8 cellular contexts compared by ENCODE assay signal in the genomic region with DNA sequence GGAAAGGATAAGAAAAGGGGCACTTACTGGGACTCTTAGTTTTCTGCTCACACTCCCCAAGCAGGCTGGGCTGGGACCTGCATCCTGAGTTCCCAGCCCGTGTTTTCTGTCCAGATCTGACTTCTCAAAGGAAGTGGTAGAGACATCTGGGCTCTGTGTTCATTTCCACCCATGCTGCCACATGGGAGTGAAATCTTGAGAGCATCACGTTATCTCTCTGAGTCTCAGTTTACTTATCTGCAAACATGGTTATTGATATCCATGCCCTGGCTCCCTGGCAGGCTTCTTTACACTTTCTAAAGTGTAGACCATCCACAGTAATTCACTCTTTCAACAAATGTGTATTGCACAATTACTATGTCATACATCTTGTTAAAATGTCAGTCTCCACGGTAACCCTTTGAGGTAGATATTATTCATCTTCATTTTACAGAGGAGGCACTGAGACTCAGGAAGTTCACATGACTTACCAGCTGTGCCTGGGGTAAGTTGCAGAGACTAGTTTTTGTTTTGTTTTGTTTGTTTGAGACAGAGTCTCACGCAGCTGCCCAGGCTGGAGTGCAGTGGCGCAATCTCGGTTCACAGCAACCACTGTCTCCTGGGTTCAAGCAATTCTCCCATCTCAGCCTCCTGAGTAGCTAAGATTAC. TPM values are rescaled to one million over a fixed set of nuclear protein-coding genes. Genes with fewer than 3 reads are reported as not detected.
DNase-seq lines count a peak whose midpoint lies in the region; ATAC-seq and TF ChIP-seq lines count a peak whose summit lies in the region.

No MANE protein-coding gene starts in this region.

- H3K36me3 Mint-ChIP-seq in brain (no peaks in the 10 kb centered on the region), progenitor cell of endocrine pancreas (ENCODE audit: insufficient read depth) (no peaks in the 10 kb centered on the region)

- H3K27ac ChIP-seq in OCI-LY7 (ENCODE audit: low read depth, low read length, poor library complexity, severe bottlenecking) (peak overlapping the region; percentile 43), ascending aorta (no peak overlapping the region)

- ATAC-seq in GM21619 (IDR thresholded peaks at IDR 0.05; ENCODE audit: unreplicated experiment): peak; percentile 46
- no peak for ATAC-seq in GM18498 (IDR thresholded peaks at IDR 0.05; ENCODE audit: unreplicated experiment)

- POLR2A ChIA-PET in BJ (lab: Charles Lee): no interaction called here
- POLR2A ChIA-PET in OCI-LY7 (lab: Charles Lee): interaction anchor here (0.7 to 1.8 kb wide), 5 partner anchors 10 to 129 kb away, joined by 3 to 11 read pairs (median 4); a partner anchor contains a TSS

- H3K4me1 ChIP-seq in OCI-LY7 (ENCODE audit: insufficient read depth, low read length, poor library complexity, severe bottlenecking): peaks cover 25% of the 10 kb centered on the region
- H3K4me1 ChIP-seq in ascending aorta: peaks cover 13 to 21% of the 10 kb centered on the region in 2 donors

- H3K9me3 ChIP-seq in OCI-LY7 (ENCODE audit: low read length) (no peaks in the 10 kb centered on the region), ascending aorta (no peaks in the 10 kb centered on the region)

- H3K27me3 ChIP-seq in BJ (ENCODE audit: control insufficient read depth, insufficient read depth, low read length): 0 out of 2 replicates have a peak, but pooled peaks cover 2% of the 10 kb centered on the region
- no peaks in the 10 kb centered on the region for H3K27me3 ChIP-seq in ascending aorta

- H3K9me3 Mint-ChIP-seq in brain (peaks cover 0 to 5% (median 0%) of the 10 kb centered on the region in 5 experiments), progenitor cell of endocrine pancreas (ENCODE audit: low read depth) (no peaks in the 10 kb centered on the region)

- H4K20me1 ChIP-seq in OCI-LY7 (ENCODE audit: insufficient read depth, low read length): no peaks in the 10 kb centered on the region

- peaks cover 7% of the 10 kb centered on the region for H3K79me2 ChIP-seq in OCI-LY7 (ENCODE audit: insufficient read depth, low read depth, low read length)

- no TSS peak for BruUV-seq in OCI-LY7 (replicated peaks; lab: Mats Ljungman, UMichigan)

- intact Hi-C loops in OCI-LY7 (cut with micrococcal nuclease; ENCODE audit: unreplicated experiment): no loop called here
- intact Hi-C loops in ascending aorta (cut with DNase I): no loop called here

- CTCF ChIA-PET in BJ (lab: Yijun Ruan, JAX): interaction anchor here (1.3 kb wide), 1 partner anchor 119 kb away, joined by 5 read pairs; no protein-coding TSS in a partner anchor
- CTCF ChIA-PET in OCI-LY7 (lab: Charles Lee; ENCODE audit: unreplicated experiment): no interaction called here

- H3K4me2 ChIP-seq in OCI-LY7 (ENCODE audit: low read length): peak overlapping the region; percentile 48

- H3K4me3 ChIP-seq in BJ (ENCODE audit: low read depth, low read length) (no peak overlapping the region), OCI-LY7 (ENCODE audit: low read depth, low read length, poor library complexity, severe bottlenecking) (peak overlapping the region; percentile 7), ascending aorta (no peak overlapping the region)

- H3K4me1 Mint-ChIP-seq in brain (peaks cover 33% of the 10 kb centered on the region), progenitor cell of endocrine pancreas (ENCODE audit: low read depth) (peaks cover 28% of the 10 kb centered on the region)

- peak overlapping the region in 1 of 5 experiments; percentile 31 for H3K4me3 Mint-ChIP-seq in brain
- H3K4me3 Mint-ChIP-seq in progenitor cell of endocrine pancreas (ENCODE audit: low read depth): no peak overlapping the region

- peaks cover 3% of the 10 kb centered on the region for H3K27me3 Mint-ChIP-seq in brain
- no peaks in the 10 kb centered on the region for H3K27me3 Mint-ChIP-seq in progenitor cell of endocrine pancreas

- no peak for TF ChIP-seq CTCF in BJ (IDR thresholded peaks at IDR 0.05; ENCODE audit: insufficient read depth, low read depth, low read length)
- no peak for TF ChIP-seq CTCF in OCI-LY7 (conservative IDR thresholded peaks at IDR 0.05; ENCODE audit: low read length)
- no peak for TF ChIP-seq CTCF in brain (conservative IDR thresholded peaks at IDR 0.05)
- no peak for TF ChIP-seq CTCF in progenitor cell of endocrine pancreas (IDR thresholded peaks at IDR 0.05; ENCODE audit: unreplicated experiment)
- TF ChIP-seq CTCF in ascending aorta (IDR thresholded peaks at IDR 0.05): no peak

- H3K36me3 ChIP-seq in BJ (ENCODE audit: control insufficient read depth, insufficient read depth, low read length) (no peaks in the 10 kb centered on the region; the same call in 1 of the 2 replicates), OCI-LY7 (ENCODE audit: insufficient read depth, low read length) (no peaks in the 10 kb centered on the region), ascending aorta (peaks cover 0 to 3% of the 10 kb centered on the region in 2 donors)

- peak; percentile 41 for DNase-seq in BJ (ENCODE audit: low read depth)
- peak; percentile 66 for DNase-seq in OCI-LY7 (ENCODE audit: low spot score)
- DNase-seq in progenitor cell of endocrine pancreas (ENCODE audit: low spot score, unreplicated experiment): no peak
- DNase-seq in NCI-H1694 (lab: John Stamatoyannopoulos, UW): no peak
- DNase-seq in ascending aorta (ENCODE audit: low spot score in 2 of 2): no peak

- H3K9me2 ChIP-seq in OCI-LY7 (ENCODE audit: insufficient read depth, low read length): no peaks in the 10 kb centered on the region

- H3K27ac Mint-ChIP-seq in brain: peak overlapping the region in 4 of 5 experiments; percentile 33 to 84 (median 80)
- peak overlapping the region; percentile 90 for H3K27ac Mint-ChIP-seq in progenitor cell of endocrine pancreas

- peak overlapping the region; percentile 19; the same call in 1 of the 2 replicates for H2AFZ ChIP-seq in OCI-LY7 (ENCODE audit: low read length)

RNA-seq across cellular contexts. Expression of a gene that starts 3.4 kb away (rescaled TPM):
- polyA plus RNA-seq in BJ (2011; rRNA removed): 6.3 and 8.8 TPM in 2 replicates
- 1.2 and 2.1 TPM in 2 replicates for polyA minus RNA-seq in BJ (2011; rRNA and poly(A)+ RNA removed)
- 17.5 and 19.8 TPM in 2 replicates for total RNA-seq in OCI-LY7 (2014; rRNA removed; shearing (Covaris generic))
- total RNA-seq in OCI-LY7 (2022): 15.0 and 15.3 TPM in 2 replicates
- 25.1 TPM for polyA plus RNA-seq in brain (ENCODE audit: insufficient read depth, low read depth, low replicate concordance)
- 20.0 and 22.5 TPM in 2 replicates for total RNA-seq in progenitor cell of endocrine pancreas
- 11.3 TPM for total RNA-seq in ascending aorta

RNA-seq across cellular contexts. Expression of a gene that starts 9.9 kb away (rescaled TPM):
- 2.3 and 2.6 TPM in 2 replicates for polyA plus RNA-seq in BJ (2011; rRNA removed)
- polyA minus RNA-seq in BJ (2011; rRNA and poly(A)+ RNA removed): 1.8 and 2.0 TPM in 2 replicates
- total RNA-seq in OCI-LY7 (2014; rRNA removed; shearing (Covaris generic)): 10.5 and 14.6 TPM in 2 replicates
- total RNA-seq in OCI-LY7 (2022): 12.8 and 13.8 TPM in 2 replicates
- 10.6 TPM for polyA plus RNA-seq in brain (ENCODE audit: insufficient read depth, low read depth, low replicate concordance)
- 36.1 and 36.6 TPM in 2 replicates for total RNA-seq in progenitor cell of endocrine pancreas
- total RNA-seq in ascending aorta: 10.9 TPM

RNA-seq across cellular contexts. Expression of a gene that starts 17.4 kb away (rescaled TPM):
- 6.6 TPM in 2 replicates for polyA plus RNA-seq in BJ (2011; rRNA removed)
- polyA minus RNA-seq in BJ (2011; rRNA and poly(A)+ RNA removed): 4.4 and 5.4 TPM in 2 replicates
- 6.8 and 9.3 TPM in 2 replicates for total RNA-seq in OCI-LY7 (2014; rRNA removed; shearing (Covaris generic))
- 4.1 and 4.6 TPM in 2 replicates for total RNA-seq in OCI-LY7 (2022)
- 13.3 TPM for polyA plus RNA-seq in brain (ENCODE audit: insufficient read depth, low read depth, low replicate concordance)
- total RNA-seq in progenitor cell of endocrine pancreas: 46.2 and 50.0 TPM in 2 replicates
- 12.1 TPM for total RNA-seq in ascending aorta

RNA-seq across cellular contexts. Expression of a gene that starts 33.5 kb away (rescaled TPM):
- polyA plus RNA-seq in BJ (2011; rRNA removed) (5.5 and 6.4 TPM in 2 replicates), brain (ENCODE audit: insufficient read depth, low read depth, low replicate concordance) (17.6 TPM)
- polyA minus RNA-seq in BJ (2011; rRNA and poly(A)+ RNA removed): 3.8 and 4.9 TPM in 2 replicates
- 15.7 and 22.2 TPM in 2 replicates for total RNA-seq in OCI-LY7 (2014; rRNA removed; shearing (Covaris generic))
- total RNA-seq in OCI-LY7 (2022) (17.2 and 20.8 TPM in 2 replicates), progenitor cell of endocrine pancreas (18.1 and 19.1 TPM in 2 replicates), ascending aorta (19.6 TPM)

RNA-seq across cellular contexts. Expression of a gene that starts 41.7 kb away (rescaled TPM):
- polyA plus RNA-seq in BJ (2011; rRNA removed) (14.0 and 17.2 TPM in 2 replicates), brain (ENCODE audit: insufficient read depth, low read depth, low replicate concordance) (64.6 TPM)
- polyA minus RNA-seq in BJ (2011; rRNA and poly(A)+ RNA removed): 7.1 and 11.4 TPM in 2 replicates
- total RNA-seq in OCI-LY7 (2014; rRNA removed; shearing (Covaris generic)): 43.4 and 63.7 TPM in 2 replicates
- total RNA-seq in OCI-LY7 (2022) (38.3 and 42.9 TPM in 2 replicates), progenitor cell of endocrine pancreas (80.0 and 83.6 TPM in 2 replicates), ascending aorta (18.9 TPM)

Comparison
In these comparisons a context has a peak if more than half of its experiments do, and no peak if none do; other contexts are left out.
1. DNase-seq: peak in BJ (single experiment) and OCI-LY7 (single experiment); none in progenitor cell of endocrine pancreas (single experiment), NCI-H1694 (single experiment) and ascending aorta (0 of 2).